In the genomic region with DNA sequence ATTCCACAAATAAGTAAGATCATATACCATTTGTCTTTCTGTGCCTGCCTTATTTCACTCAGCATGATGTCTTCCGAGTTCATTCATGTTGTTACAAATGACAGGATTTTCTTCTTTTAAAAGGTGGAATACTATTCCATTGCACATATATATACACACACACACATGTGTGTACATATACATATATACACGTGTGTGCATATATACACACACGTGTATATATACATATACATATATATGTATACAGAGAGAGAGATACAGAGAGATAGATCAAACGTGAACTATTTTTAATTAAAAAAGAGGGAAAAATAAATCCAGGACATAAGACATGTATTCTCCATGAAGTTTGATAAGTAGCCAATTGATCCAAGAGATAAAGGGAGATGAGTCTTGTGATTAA, we compare ENCODE assay signal across 6 cellular contexts.
"Had no signal": no experiment of that assay in that cellular context is flagged by ENCODE, and none has a peak within 500 bp of the region (broad histone marks: within the 10 kb centered on the region; RNA-seq: fewer than 3 reads in every experiment).

No MANE protein-coding gene starts in this region.

- ATAC-seq: K562 had no signal

- FAIRE-seq: K562 had no signal

- H3K4me2 ChIP-seq: KMS-11 had no signal

- H3K4me3 ChIP-seq: K562 had no signal

- H3K9ac ChIP-seq: KMS-11 had no signal

- DNase-seq: IMR-90, KBM-7, KG1 had no signal

- H3K27ac ChIP-seq: HL-60, KMS-11 had no signal
